In genomic region chr2:233643128-233643527, GRCh38 we compare ENCODE assay signal across 1 cellular context.
TF ChIP-seq lines count a peak whose summit lies in the region.

No MANE protein-coding gene starts in this region.

TF ChIP-seq in HepG2, 621 proteins besides CTCF, POLR2A, EP300 and RAD21:
- TF ChIP-seq MIXL1 (CRISPR knock-in tag; IDR thresholded peaks at IDR 0.05): no peak
- TF ChIP-seq ZNF720 (CRISPR knock-in tag; IDR thresholded peaks at IDR 0.05): no peak
- no peak for TF ChIP-seq ETV6 (CRISPR knock-in tag; conservative IDR thresholded peaks at IDR 0.05)
- TF ChIP-seq STAG1 (CRISPR knock-in tag; IDR thresholded peaks at IDR 0.05): peak; percentile 58
- no peak for TF ChIP-seq POLR2AphosphoS2 (IDR thresholded peaks at IDR 0.05; ENCODE audit: low read depth, low read length)
- TF ChIP-seq ZNF367 (CRISPR knock-in tag; IDR thresholded peaks at IDR 0.05; ENCODE audit: borderline replicate concordance): 0 out of 2 replicates have a peak, but pooled peaks have one; percentile 38
- no peak for TF ChIP-seq DDIT3 (CRISPR knock-in tag; IDR thresholded peaks at IDR 0.05)
